Comparison of ENCODE assay signal across 12 cellular contexts in the genomic region with DNA sequence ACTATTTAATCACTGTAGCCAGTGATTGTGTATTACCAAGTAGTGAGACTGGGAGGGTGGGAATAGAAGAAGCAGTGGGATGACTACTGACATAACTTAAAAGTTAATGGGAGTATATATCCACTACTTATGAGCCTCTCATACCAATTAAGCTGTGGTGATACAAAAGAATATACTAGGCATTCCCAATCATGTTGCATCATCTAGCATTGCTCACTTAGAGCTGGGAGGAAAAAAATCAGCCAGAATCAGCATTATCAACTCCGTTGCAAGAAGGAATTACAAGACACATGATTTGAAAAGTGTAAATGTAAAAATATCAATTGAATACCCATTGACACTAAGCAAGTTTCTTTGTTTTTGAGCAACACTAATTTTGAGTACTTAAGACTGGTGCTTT. TPM values are rescaled to one million over a fixed set of nuclear protein-coding genes. Genes with fewer than 3 reads are reported as not detected.
DNase-seq lines count a peak whose midpoint lies in the region; ATAC-seq and TF ChIP-seq lines count a peak whose summit lies in the region.
"Had no signal": no experiment of that assay in that cellular context is flagged by ENCODE, and none has a peak within 500 bp of the region (broad histone marks: within the 10 kb centered on the region; RNA-seq: fewer than 3 reads in every experiment).

No MANE protein-coding gene starts in this region.

- no peak for ATAC-seq in stimulated activated naive CD8-positive, alpha-beta T cell treated with anti-CD3 and anti-CD28 coated beads, Interleukin-15, Interleukin-2, amounts not matched to agents 100 U/mL and 50 U/mL, for 24 hours
- ATAC-seq in memory B cell (ENCODE audit: low read depth), result no peak
- no peak for ATAC-seq in left lobe of liver

- no peaks in the 10 kb centered on the region for H3K9me3 ChIP-seq in adipocyte (ENCODE audit: control insufficient read depth, low read length)
- H3K9me3 ChIP-seq in testis, result no peaks in the 10 kb centered on the region
- H3K9me3 ChIP-seq: neutrophil had no signal

- no peak overlapping the region for H3K27ac Mint-ChIP-seq in stimulated activated naive CD8-positive, alpha-beta T cell treated with anti-CD3 and anti-CD28 coated beads, Interleukin-15, Interleukin-2, amounts not matched to agents 100 ng/mL and 50 ng/mL, for 24 hours
- no peak overlapping the region for H3K27ac Mint-ChIP-seq in memory B cell
- H3K27ac Mint-ChIP-seq: dendritic cell treated with granulocyte-macrophage colony-stimulating factor and Interleukin-4, amounts not matched to agents 40 ng/mL and 50 ng/mL, for 4 days had no signal

- H3K9ac ChIP-seq in adipocyte (ENCODE audit: low read length), result peak overlapping the region; percentile 37

- H3K36me3 Mint-ChIP-seq in stimulated activated naive CD8-positive, alpha-beta T cell treated with anti-CD3 and anti-CD28 coated beads, Interleukin-15, Interleukin-2, amounts not matched to agents 100 ng/mL and 50 ng/mL, for 24 hours (ENCODE audit: low read depth), result no peaks in the 10 kb centered on the region
- H3K36me3 Mint-ChIP-seq in memory B cell, result no peaks in the 10 kb centered on the region

- intact Hi-C loops in testis (cut with DNase I; ENCODE audit: low total_unique reads), result loop anchor here (10.0 kb wide), 1 partner anchor 86 kb away; no protein-coding TSS in a partner anchor

- TF ChIP-seq CTCF in testis (IDR thresholded peaks at IDR 0.05), result no peak

- no peak for TF ChIP-seq POLR2A in testis (IDR thresholded peaks at IDR 0.05)

- H3K27ac ChIP-seq in testis, result no peak overlapping the region
- H3K27ac ChIP-seq: neutrophil, VCaP had no signal

- no peak for DNase-seq in stimulated activated naive CD8-positive, alpha-beta T cell treated with anti-CD3 and anti-CD28 coated beads, Interleukin-15, Interleukin-2, amounts not matched to agents 100 U/mL and 50 U/mL, for 24 hours
- DNase-seq in adipocyte (ENCODE audit: low read depth), result peak; percentile 44
- DNase-seq in memory B cell (ENCODE audit: low spot score in 2 of 2), result no peak
- DNase-seq in left lobe of liver (ENCODE audit: low spot score), result no peak
- no peak for DNase-seq in testis
- DNase-seq in NCI-H82 treated with DMSO at 0.1 percent for 48 hours (lab: John Stamatoyannopoulos, UW; ENCODE audit: unreplicated experiment), result no peak
- no peak for DNase-seq in HuH-7 (ENCODE audit: low spot score)
- DNase-seq: NCI-H1436 treated with DMSO at 0.1 percent for 48 hours had no signal

- H3K4me1 Mint-ChIP-seq in stimulated activated naive CD8-positive, alpha-beta T cell treated with anti-CD3 and anti-CD28 coated beads, Interleukin-15, Interleukin-2, amounts not matched to agents 100 ng/mL and 50 ng/mL, for 24 hours (ENCODE audit: low read depth), result peaks cover 13% of the 10 kb centered on the region
- H3K4me1 Mint-ChIP-seq in memory B cell, result peaks cover 8% of the 10 kb centered on the region

- H3K4me3 ChIP-seq in adipocyte (ENCODE audit: low read length) (no peak overlapping the region), testis (no peak overlapping the region)

- H3K27me3 Mint-ChIP-seq in stimulated activated naive CD8-positive, alpha-beta T cell treated with anti-CD3 and anti-CD28 coated beads, Interleukin-15, Interleukin-2, amounts not matched to agents 100 ng/mL and 50 ng/mL, for 24 hours, result peaks cover 32% of the 10 kb centered on the region
- peaks cover 8% of the 10 kb centered on the region for H3K27me3 Mint-ChIP-seq in memory B cell

- no peaks in the 10 kb centered on the region for H3K36me3 ChIP-seq in adipocyte (ENCODE audit: control insufficient read depth, insufficient read depth, low read length, severe bottlenecking)
- H3K36me3 ChIP-seq in testis (ENCODE audit: low read depth, missing control alignments), result no peaks in the 10 kb centered on the region
- H3K36me3 ChIP-seq: neutrophil had no signal

- no peaks in the 10 kb centered on the region for H3K9me3 Mint-ChIP-seq in stimulated activated naive CD8-positive, alpha-beta T cell treated with anti-CD3 and anti-CD28 coated beads, Interleukin-15, Interleukin-2, amounts not matched to agents 100 ng/mL and 50 ng/mL, for 24 hours
- no peaks in the 10 kb centered on the region for H3K9me3 Mint-ChIP-seq in memory B cell
- H3K9me3 Mint-ChIP-seq: dendritic cell treated with granulocyte-macrophage colony-stimulating factor and Interleukin-4, amounts not matched to agents 40 ng/mL and 50 ng/mL, for 4 days had no signal

- H3K4me3 Mint-ChIP-seq in stimulated activated naive CD8-positive, alpha-beta T cell treated with anti-CD3 and anti-CD28 coated beads, Interleukin-15, Interleukin-2, amounts not matched to agents 100 ng/mL and 50 ng/mL, for 24 hours, result peak overlapping the region; percentile 5
- H3K4me3 Mint-ChIP-seq in memory B cell, result peak overlapping the region; percentile 64

- H3K27me3 ChIP-seq in adipocyte (replicated peaks; ENCODE audit: control insufficient read depth, insufficient read depth, low read length) (no peaks in the 10 kb centered on the region), testis (no peaks in the 10 kb centered on the region)

- 50 to 76% methylated on average over 1 of the region's 1 CpG for WGBS in testis, 2 donors

- H3K4me1 ChIP-seq in adipocyte (ENCODE audit: control insufficient read depth, insufficient read depth, low read length), result peaks cover 23% of the 10 kb centered on the region
- H3K4me1 ChIP-seq in testis, result no peaks in the 10 kb centered on the region

RNA-seq across cellular contexts. Expression of a gene that starts 0.7 kb away (rescaled TPM):
- total RNA-seq in left lobe of liver, result 0.18 TPM
- 10 to 100 TPM; 22.4 to 38.5 TPM for total RNA-seq in testis
- polyA plus RNA-seq in testis (ENCODE audit: insufficient read depth, low read depth, low replicate concordance), result 108 TPM

RNA-seq across cellular contexts. Expression of a gene that starts 8.5 kb away (rescaled TPM):
- total RNA-seq in left lobe of liver (1.3 TPM), testis (100 to 1,000 TPM; 134 to 160 TPM)
- polyA plus RNA-seq in testis (ENCODE audit: insufficient read depth, low read depth, low replicate concordance), result 389 TPM

RNA-seq across cellular contexts. Expression of a gene that starts 44.4 kb away (rescaled TPM):
- total RNA-seq in left lobe of liver (12.1 TPM), testis (10 to 100 TPM; 33.2 to 34.7 TPM)
- polyA plus RNA-seq in testis (ENCODE audit: insufficient read depth, low read depth, low replicate concordance), result 20.8 TPM

RNA-seq across cellular contexts. Expression of a gene that starts 45.4 kb away (rescaled TPM):
- total RNA-seq in left lobe of liver (5.7 TPM), testis (10 to 100 TPM; 20.6 to 21.3 TPM)
- polyA plus RNA-seq in testis (ENCODE audit: insufficient read depth, low read depth, low replicate concordance), result 13.3 TPM

Comparison
In these comparisons a context has a peak if more than half of its experiments do, and no peak if none do; other contexts are left out.
1. RNA of a gene that starts 0.7 kb away (total RNA-seq): 22.4 to 38.5 TPM in testis; 0.18 TPM in left lobe of liver (single experiment); every median in the first group is over 10 times any median in the second.
2. RNA of a gene that starts 8.5 kb away (total RNA-seq): 134 to 160 TPM in testis; 1.3 TPM in left lobe of liver (single experiment); every median in the first group is over 10 times any median in the second.